In genomic region chr5:97480313-97480712, GRCh38 we compare ENCODE assay signal across 20 cellular contexts.
DNase-seq lines count a peak whose midpoint lies in the region; ATAC-seq lines count a peak whose summit lies in the region.
"Had no signal": no experiment of that assay in that cellular context is flagged by ENCODE, and none has a peak within 500 bp of the region (broad histone marks: within the 10 kb centered on the region; RNA-seq: fewer than 3 reads in every experiment).

No MANE protein-coding gene starts in this region.

- H3K36me3 ChIP-seq in ACC112 (ENCODE audit: insufficient read depth, low read length) = no peaks in the 10 kb centered on the region

- H3K36me3 Mint-ChIP-seq in activated T-cell treated with anti-CD3 and anti-CD28 coated beads, Interleukin-2, amount 50 U/mL, for 24 hours (ENCODE audit: low read depth) = no peaks in the 10 kb centered on the region
- H3K36me3 Mint-ChIP-seq: CD8-positive, alpha-beta T cell had no signal

- H3K4me3 Mint-ChIP-seq in activated T-cell treated with anti-CD3 and anti-CD28 coated beads, Interleukin-2, amount 50 U/mL, for 24 hours = no peak overlapping the region
- H3K4me3 Mint-ChIP-seq: CD8-positive, alpha-beta T cell had no signal

- DNase-seq in activated T-cell treated with anti-CD3 and anti-CD28 coated beads, Interleukin-2, amount 50 U/mL, for 24 hours = no peak
- no peak for DNase-seq in SK-N-DZ (ENCODE audit: low spot score)
- DNase-seq: CD8-positive, alpha-beta T cell; DMS79 treated with DMSO at 0.1 percent for 48 hours; HCEC 1CT; IMR-90; Karpas-422; MM.1S; NCI-H1092 treated with DMSO at 0.1 percent for 48 hours; NCI-H1694; NCI-H526 treated with DMSO at 0.1 percent for 48 hours; NK-92 treated with Interleukin-12 subunit alpha and Interleukin-12 subunit beta, amount 100 ng/mL, for 24 hours; PC-3 had no signal

- H3K27me3 Mint-ChIP-seq in activated T-cell treated with anti-CD3 and anti-CD28 coated beads, Interleukin-2, amount 50 U/mL, for 24 hours = no peaks in the 10 kb centered on the region

- H3K27me3 ChIP-seq in ACC112 (ENCODE audit: insufficient read depth, low read length) = no peaks in the 10 kb centered on the region

- peak; percentile 32 for ATAC-seq in GM18870 (IDR thresholded peaks at IDR 0.05; ENCODE audit: unreplicated experiment)
- ATAC-seq in HG02588 (IDR thresholded peaks at IDR 0.05; ENCODE audit: unreplicated experiment) = peak; percentile 43
- peak; percentile 48 for ATAC-seq in HG03280 (IDR thresholded peaks at IDR 0.05; ENCODE audit: unreplicated experiment)
- no peak for ATAC-seq in GM18858 (IDR thresholded peaks at IDR 0.05; ENCODE audit: unreplicated experiment)
- no peak for ATAC-seq in esophagus mucosa
- ATAC-seq: CD8-positive, alpha-beta T cell; PC-3 had no signal

- H3K9me3 Mint-ChIP-seq in activated T-cell treated with anti-CD3 and anti-CD28 coated beads, Interleukin-2, amount 50 U/mL, for 24 hours = no peaks in the 10 kb centered on the region
- H3K9me3 Mint-ChIP-seq: CD8-positive, alpha-beta T cell had no signal

- no peaks in the 10 kb centered on the region for H3K4me1 Mint-ChIP-seq in activated T-cell treated with anti-CD3 and anti-CD28 coated beads, Interleukin-2, amount 50 U/mL, for 24 hours (ENCODE audit: low read depth)

- peak overlapping the region; percentile 79 for H2AFZ ChIP-seq in ACC112 (ENCODE audit: low read length, unreplicated experiment)

- H3K79me2 ChIP-seq in ACC112 (ENCODE audit: control insufficient read depth, insufficient read depth, low read length, unreplicated experiment) = no peaks in the 10 kb centered on the region

- H3K4me3 ChIP-seq in ACC112 (ENCODE audit: low read depth, low read length) = peak overlapping the region; percentile 60; the same call in 1 of the 2 replicates

- no peak overlapping the region for H3K27ac Mint-ChIP-seq in activated T-cell treated with anti-CD3 and anti-CD28 coated beads, Interleukin-2, amount 50 U/mL, for 24 hours
- H3K27ac Mint-ChIP-seq: CD8-positive, alpha-beta T cell had no signal

- H3K4me1 ChIP-seq in ACC112 (ENCODE audit: control insufficient read depth, insufficient read depth, low read length, unreplicated experiment) = peaks cover 3% of the 10 kb centered on the region

- H3K27ac ChIP-seq in ACC112 (ENCODE audit: low read depth, low read length) = no peak overlapping the region
- H3K27ac ChIP-seq: 22Rv1 had no signal

Comparison
In these comparisons a context has a peak if more than half of its experiments do, and no peak if none do; other contexts are left out.
1. ATAC-seq: peak in GM18870 (single experiment), HG02588 (single experiment) and HG03280 (single experiment); none in GM18858 (single experiment) and esophagus mucosa (single experiment).